1 cellular context compared by ENCODE assay signal in genomic region chr14:93042968-93043940, GRCh38.
TF ChIP-seq lines count a peak whose summit lies in the region.

No MANE protein-coding gene starts in this region.

TF ChIP-seq in HepG2, 621 proteins besides CTCF, POLR2A, EP300 and RAD21 (continued from another document and continues in another):
- TF ChIP-seq THRA (CRISPR knock-in tag; IDR thresholded peaks at IDR 0.05; ENCODE audit: borderline replicate concordance), result peak; percentile 45; the same call in 1 of the 2 replicates
- TF ChIP-seq TERF1 (CRISPR knock-in tag; IDR thresholded peaks at IDR 0.05), result no peak
- TF ChIP-seq ELF3 (CRISPR knock-in tag; IDR thresholded peaks at IDR 0.05), result peak; percentile 35; the same call in 1 of the 2 replicates
- no peak for TF ChIP-seq ZNF547 (CRISPR knock-in tag; IDR thresholded peaks at IDR 0.05)
- TF ChIP-seq ZNF687 (CRISPR knock-in tag; IDR thresholded peaks at IDR 0.05), result peak; percentile 77
- TF ChIP-seq TARDBP (CRISPR knock-in tag; IDR thresholded peaks at IDR 0.05), result peak; percentile 55; the same call in 1 of the 2 replicates
- TF ChIP-seq IKZF5 (CRISPR knock-in tag; IDR thresholded peaks at IDR 0.05), result peak; percentile 68
- TF ChIP-seq SALL1 (CRISPR knock-in tag; IDR thresholded peaks at IDR 0.05), result peak; percentile 65
- TF ChIP-seq NRL (CRISPR knock-in tag; IDR thresholded peaks at IDR 0.05; ENCODE audit: borderline replicate concordance), result 0 out of 2 replicates have a peak, but pooled peaks have one; percentile 42
- 0 out of 2 replicates have a peak, but pooled peaks have one; percentile 27 for TF ChIP-seq ERF (CRISPR knock-in tag; IDR thresholded peaks at IDR 0.05)
- TF ChIP-seq NCOR1 (IDR thresholded peaks at IDR 0.05; ENCODE audit: borderline replicate concordance, low read length), result peak; percentile 67; the same call in 1 of the 2 replicates
- peak; percentile 75; the same call in 1 of the 2 replicates for TF ChIP-seq HIC2 (CRISPR knock-in tag; IDR thresholded peaks at IDR 0.05; ENCODE audit: low read depth)
- peak; percentile 62; the same call in 1 of the 2 replicates for TF ChIP-seq FOXP4 (CRISPR knock-in tag; IDR thresholded peaks at IDR 0.05)
- TF ChIP-seq ZNF292 (CRISPR knock-in tag; IDR thresholded peaks at IDR 0.05; ENCODE audit: borderline replicate concordance, low read depth), result peak; percentile 42; the same call in 1 of the 2 replicates
- TF ChIP-seq REST (IDR thresholded peaks at IDR 0.05; ENCODE audit: borderline replicate concordance in 1 of 2, low read depth in 1 of 2, low read length in 2 of 2), result no peak
- 0 out of 2 replicates have a peak, but pooled peaks have one; percentile 49 for TF ChIP-seq ZNF205 (CRISPR knock-in tag; IDR thresholded peaks at IDR 0.05)
- TF ChIP-seq UBTF (CRISPR knock-in tag; IDR thresholded peaks at IDR 0.05), result peak; percentile 34; the same call in 1 of the 2 replicates
- TF ChIP-seq CREB1 (IDR thresholded peaks at IDR 0.05), result 0 out of 2 replicates have a peak, but pooled peaks have one; percentile 20
- TF ChIP-seq CREB1 (CRISPR knock-in tag; IDR thresholded peaks at IDR 0.05), result no peak; the same call in 1 of the 2 replicates
- no peak for TF ChIP-seq ATF7-NPFF (CRISPR knock-in tag; IDR thresholded peaks at IDR 0.05; ENCODE audit: low read depth)
- TF ChIP-seq TEAD3 (CRISPR knock-in tag; optimal IDR thresholded peaks at IDR 0.05; ENCODE audit: borderline replicate concordance), result peak; percentile 96
- 0 out of 2 replicates have a peak, but pooled peaks have one; percentile 19 for TF ChIP-seq ZNF350 (CRISPR knock-in tag; IDR thresholded peaks at IDR 0.05; ENCODE audit: borderline replicate concordance, low read depth)
- TF ChIP-seq HMG20A (CRISPR knock-in tag; IDR thresholded peaks at IDR 0.05; ENCODE audit: borderline replicate concordance), result peak; percentile 48; the same call in 1 of the 2 replicates
- TF ChIP-seq TFDP2 (CRISPR knock-in tag; IDR thresholded peaks at IDR 0.05), result no peak
- TF ChIP-seq ZNF879 (CRISPR knock-in tag; IDR thresholded peaks at IDR 0.05), result no peak
- no peak for TF ChIP-seq ZNF382 (CRISPR knock-in tag; IDR thresholded peaks at IDR 0.05; ENCODE audit: borderline replicate concordance)
- no peak for TF ChIP-seq CBX1 (IDR thresholded peaks at IDR 0.05; ENCODE audit: low read depth)
- no peak for TF ChIP-seq ZNF740 (CRISPR knock-in tag; IDR thresholded peaks at IDR 0.05)
- 0 out of 2 replicates have a peak, but pooled peaks have one; percentile 31 for TF ChIP-seq JUND (CRISPR knock-in tag; IDR thresholded peaks at IDR 0.05)
